ENCODE assay signal across 8 cellular contexts in the genomic region with DNA sequence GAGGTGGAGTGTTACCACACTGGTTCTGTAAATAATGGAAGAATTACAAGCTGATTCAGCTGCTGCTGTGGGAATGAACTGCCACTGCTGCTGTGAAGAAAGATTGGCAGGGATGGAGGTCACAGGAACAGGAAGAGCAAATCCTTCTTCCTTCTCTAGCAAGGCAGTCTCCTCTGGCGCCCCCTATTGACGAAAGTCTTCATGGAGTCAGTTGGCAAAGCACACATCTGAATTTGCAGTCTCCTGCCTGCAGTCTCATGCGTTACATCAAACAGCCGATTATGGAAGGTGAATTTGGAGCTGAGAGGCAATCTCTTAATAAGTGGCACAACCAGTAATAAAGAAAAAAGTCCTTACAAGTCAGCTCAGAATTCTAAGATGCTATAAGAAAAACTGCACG.
DNase-seq lines count a peak whose midpoint lies in the region; ATAC-seq lines count a peak whose summit lies in the region.

No MANE protein-coding gene starts in this region.

- ATAC-seq in activated CD4-positive, alpha-beta T cell treated with anti-CD3 and anti-CD28 coated beads for 36 hours: no peak
- no peak for ATAC-seq in GM19463 (IDR thresholded peaks at IDR 0.05; ENCODE audit: unreplicated experiment)

- POLR2A ChIA-PET in activated CD4-positive, alpha-beta T cell treated with anti-CD3 and anti-CD28 coated beads for 36 hours (lab: Charles Lee): no interaction called here

- H3K9me3 Mint-ChIP-seq in activated CD4-positive, alpha-beta T cell treated with anti-CD3 and anti-CD28 coated beads for 36 hours (ENCODE audit: low read depth): peaks cover 2% of the 10 kb centered on the region

- no peak overlapping the region for H3K4me3 Mint-ChIP-seq in activated CD4-positive, alpha-beta T cell treated with anti-CD3 and anti-CD28 coated beads for 36 hours

- peak; percentile 53 for DNase-seq in activated CD4-positive, alpha-beta T cell treated with anti-CD3 and anti-CD28 coated beads for 36 hours
- DNase-seq in activated CD4-positive, alpha-beta T cell treated with anti-CD3 and anti-CD28 coated beads for 4 hours: no peak
- DNase-seq in NCI-H748 (lab: John Stamatoyannopoulos, UW; ENCODE audit: unreplicated experiment) (peak; percentile 59), dermis microvascular lymphatic vessel endothelial cell (ENCODE audit: low read depth in 2 of 2) (peak; percentile 6 to 45), midbrain (lab: John Stamatoyannopoulos, UW) (peak; percentile 33), T-helper 1 cell (no peak), GDM1 (lab: John Stamatoyannopoulos, UW) (no peak)

- no peaks in the 10 kb centered on the region for H3K27me3 Mint-ChIP-seq in activated CD4-positive, alpha-beta T cell treated with anti-CD3 and anti-CD28 coated beads for 36 hours

- no peaks in the 10 kb centered on the region for H3K4me1 Mint-ChIP-seq in activated CD4-positive, alpha-beta T cell treated with anti-CD3 and anti-CD28 coated beads for 36 hours

- intact Hi-C loops in activated CD4-positive, alpha-beta T cell treated with anti-CD3 and anti-CD28 coated beads for 36 hours (cut with DNase I, micrococcal nuclease): loop anchor here in 1 of 2 experiments (10.0 kb wide), 1 partner anchor 335 kb away; no protein-coding TSS in a partner anchor

- no peak overlapping the region for H3K27ac Mint-ChIP-seq in activated CD4-positive, alpha-beta T cell treated with anti-CD3 and anti-CD28 coated beads for 36 hours

- no peaks in the 10 kb centered on the region for H3K36me3 Mint-ChIP-seq in activated CD4-positive, alpha-beta T cell treated with anti-CD3 and anti-CD28 coated beads for 36 hours (ENCODE audit: low read depth)

- CTCF ChIA-PET in activated CD4-positive, alpha-beta T cell treated with anti-CD3 and anti-CD28 coated beads for 36 hours (lab: Charles Lee): interaction anchor here (0.9 kb wide), 1 partner anchor 9 kb away, joined by 3 read pairs; no protein-coding TSS in a partner anchor

Comparison
In these comparisons a context has a peak if more than half of its experiments do, and no peak if none do; other contexts are left out.
1. DNase-seq: peak in activated CD4-positive, alpha-beta T cell treated with anti-CD3 and anti-CD28 coated beads for 36 hours (single experiment), NCI-H748 (single experiment), dermis microvascular lymphatic vessel endothelial cell (2 of 2) and midbrain (single experiment); none in activated CD4-positive, alpha-beta T cell treated with anti-CD3 and anti-CD28 coated beads for 4 hours (0 of 2), T-helper 1 cell (0 of 5) and GDM1 (single experiment).